In genomic region chr5:72815580-72816296, GRCh38 we compare ENCODE assay signal across 8 cellular contexts. TPM values are rescaled to one million over a fixed set of nuclear protein-coding genes. Genes with fewer than 3 reads are reported as not detected.
DNase-seq lines count a peak whose midpoint lies in the region; ATAC-seq, FAIRE-seq and TF ChIP-seq lines count a peak whose summit lies in the region.

No MANE protein-coding gene starts in this region.

- H3K79me2 ChIP-seq in astrocyte (ENCODE audit: insufficient read depth, low read length): peaks cover 41% of the 10 kb centered on the region

- no peaks in the 10 kb centered on the region for H3K36me3 ChIP-seq in astrocyte (ENCODE audit: insufficient read depth, low read length)

- no peak for FAIRE-seq in astrocyte (lab: Jason Lieb, UNC)

- no peaks in the 10 kb centered on the region for H3K9me3 ChIP-seq in astrocyte (ENCODE audit: insufficient read depth, low read depth, low read length)

- peak overlapping the region; percentile 99 for H2AFZ ChIP-seq in astrocyte (ENCODE audit: low read depth, low read length)

- no peaks in the 10 kb centered on the region for H3K9me3 Mint-ChIP-seq in activated CD4-positive, alpha-beta T cell treated with anti-CD3 and anti-CD28 coated beads, Interleukin-2, amount 10 ng/mL, durations not matched to agents 24 days and 14 days
- H3K9me3 Mint-ChIP-seq in astrocyte (ENCODE audit: unreplicated experiment): no peaks in the 10 kb centered on the region

- peaks cover 13% of the 10 kb centered on the region for H3K4me1 ChIP-seq in astrocyte (ENCODE audit: insufficient read depth, low read length)

- H3K27me3 Mint-ChIP-seq in activated CD4-positive, alpha-beta T cell treated with anti-CD3 and anti-CD28 coated beads, Interleukin-2, amount 10 ng/mL, durations not matched to agents 24 days and 14 days: peaks cover 24% of the 10 kb centered on the region
- no peaks in the 10 kb centered on the region for H3K27me3 Mint-ChIP-seq in astrocyte (ENCODE audit: low read depth, unreplicated experiment)

- peak overlapping the region; percentile 93 for H3K4me3 Mint-ChIP-seq in activated CD4-positive, alpha-beta T cell treated with anti-CD3 and anti-CD28 coated beads, Interleukin-2, amount 10 ng/mL, durations not matched to agents 24 days and 14 days
- H3K4me3 Mint-ChIP-seq in astrocyte (ENCODE audit: unreplicated experiment): peak overlapping the region; percentile 84

- peaks cover 19% of the 10 kb centered on the region for H4K20me1 ChIP-seq in astrocyte (ENCODE audit: insufficient read depth, low read length)

- H3K4me3 ChIP-seq in astrocyte (ENCODE audit: insufficient read depth, low read depth, low read length): peak overlapping the region; percentile 90

- peak overlapping the region; percentile 97 for H3K27ac ChIP-seq in astrocyte (ENCODE audit: low read depth, low read length)
- H3K27ac ChIP-seq in layer of hippocampus (ENCODE audit: low read depth, low read length): peak overlapping the region; percentile 96
- H3K27ac ChIP-seq in substantia nigra (ENCODE audit: low read depth, low read length, poor library complexity, severe bottlenecking): peak overlapping the region; percentile 92

- TF ChIP-seq CTCF in astrocyte (IDR thresholded peaks at IDR 0.05; ENCODE audit: insufficient read depth, low read depth, low read length): no peak

- peak overlapping the region; percentile 91 for H3K4me2 ChIP-seq in astrocyte (ENCODE audit: low read length)

- H3K27ac Mint-ChIP-seq in activated CD4-positive, alpha-beta T cell treated with anti-CD3 and anti-CD28 coated beads, Interleukin-2, amount 10 ng/mL, durations not matched to agents 24 days and 14 days: peak overlapping the region; percentile 83
- peak overlapping the region; percentile 69 for H3K27ac Mint-ChIP-seq in astrocyte (ENCODE audit: unreplicated experiment)

- no peaks in the 10 kb centered on the region for H3K36me3 Mint-ChIP-seq in activated CD4-positive, alpha-beta T cell treated with anti-CD3 and anti-CD28 coated beads, Interleukin-2, amount 10 ng/mL, durations not matched to agents 24 days and 14 days (ENCODE audit: low read depth)
- no peaks in the 10 kb centered on the region for H3K36me3 Mint-ChIP-seq in astrocyte (ENCODE audit: low read depth, unreplicated experiment)

- no peak for DNase-seq in activated CD4-positive, alpha-beta T cell treated with anti-CD3 and anti-CD28 coated beads, Interleukin-2, amount 10 ng/mL, durations not matched to agents 24 days and 14 days
- no peak for DNase-seq in activated CD4-positive, alpha-beta T cell treated with anti-CD3 and anti-CD28 coated beads for 1 hour
- DNase-seq in NCI-H2029 treated with DMSO at 0.1 percent for 48 hours (lab: John Stamatoyannopoulos, UW): peak; percentile 82
- DNase-seq in astrocyte (ENCODE audit: low read depth): no peak
- peak in 2 of 49 donors; percentile 45 to 60 for DNase-seq in substantia nigra (lab: John Stamatoyannopoulos, UW)
- DNase-seq in GF-D8 (lab: John Stamatoyannopoulos, UW): no peak

- intact Hi-C loops in activated CD4-positive, alpha-beta T cell treated with anti-CD3 and anti-CD28 coated beads, Interleukin-2, amount 10 ng/mL, durations not matched to agents 24 days and 14 days (cut with micrococcal nuclease): loop anchor here (1.0 to 10.0 kb wide), 6 partner anchors 33 to 681 kb away; partner anchors contain the start of gene FCHO2

- peak overlapping the region; percentile 99 for H3K9ac ChIP-seq in astrocyte (ENCODE audit: low read length)

- no peaks in the 10 kb centered on the region for H3K27me3 ChIP-seq in astrocyte (ENCODE audit: insufficient read depth, low read length)
- H3K27me3 ChIP-seq in layer of hippocampus (ENCODE audit: control insufficient read depth, insufficient read depth, low read length): no peaks in the 10 kb centered on the region

- H3K4me1 Mint-ChIP-seq in activated CD4-positive, alpha-beta T cell treated with anti-CD3 and anti-CD28 coated beads, Interleukin-2, amount 10 ng/mL, durations not matched to agents 24 days and 14 days: peaks cover 11% of the 10 kb centered on the region
- H3K4me1 Mint-ChIP-seq in astrocyte (ENCODE audit: low read depth, unreplicated experiment): peaks cover 7% of the 10 kb centered on the region

- ATAC-seq in GM18511 (IDR thresholded peaks at IDR 0.05; ENCODE audit: unreplicated experiment): no peak

RNA-seq across cellular contexts. Expression of gene TNPO1, which starts 0.7 kb away (rescaled TPM):
- total RNA-seq in activated CD4-positive, alpha-beta T cell treated with anti-CD3 and anti-CD28 coated beads, Interleukin-2, amount 10 ng/mL, durations not matched to agents 24 days and 14 days: 138 TPM in 2 replicates
- total RNA-seq in astrocyte: 172 and 184 TPM in 2 replicates
